20 cellular contexts compared by ENCODE assay signal in genomic region chr9:19473605-19474004, GRCh38.
DNase-seq lines count a peak whose midpoint lies in the region; ATAC-seq, FAIRE-seq and TF ChIP-seq lines count a peak whose summit lies in the region.
"Had no signal": no experiment of that assay in that cellular context is flagged by ENCODE, and none has a peak within 500 bp of the region (broad histone marks: within the 10 kb centered on the region; RNA-seq: fewer than 3 reads in every experiment).

No MANE protein-coding gene starts in this region.

- DNase-seq in HepG2 (ENCODE audit: low spot score), result no peak
- DNase-seq in right lobe of liver, result no peak
- DNase-seq in WERI-Rb-1, result no peak
- no peak for DNase-seq in fibroblast of the aortic adventitia (ENCODE audit: low read depth)
- DNase-seq in effector memory CD8-positive, alpha-beta T cell, result no peak
- DNase-seq in OCI-M1 (lab: John Stamatoyannopoulos, UW), result no peak
- no peak for DNase-seq in LoVo (ENCODE audit: low spot score)
- no peak for DNase-seq in stimulated activated CD4-positive, alpha-beta T cell treated with anti-CD3 and anti-CD28 coated beads, Interleukin-15, amount 100 ng/mL, for 24 hours
- DNase-seq: CD8-positive, alpha-beta T cell; HFFc6; NCI-H1105 treated with DMSO at 0.1 percent for 48 hours; NCI-H187; NCI-H226; NCI-H526; NK-92 treated with Interleukin-12 subunit alpha and Interleukin-12 subunit beta, amount 100 ng/mL, for 24 hours; PC-3; SJCRH30 had no signal

- H3K4me1 ChIP-seq in HepG2 (ENCODE audit: insufficient read depth, low read length) (no peaks in the 10 kb centered on the region), right lobe of liver (no peaks in the 10 kb centered on the region)

- TF ChIP-seq POLR2A in HepG2 (IDR thresholded peaks at IDR 0.05; ENCODE audit: insufficient read depth in 1 of 2, low read depth in 2 of 2, low read length in 2 of 2) (no peak), right lobe of liver (IDR thresholded peaks at IDR 0.05) (no peak)

- H3K4me3 ChIP-seq in HepG2 (replicated peaks in 1 of 3; ENCODE audit: insufficient read depth in 1 of 3, low read depth in 2 of 3, low read length in 3 of 3) (no peak overlapping the region), right lobe of liver (no peak overlapping the region), WERI-Rb-1 (ENCODE audit: low read depth, low read length) (no peak overlapping the region), fibroblast of the aortic adventitia (ENCODE audit: low read depth, low read length) (no peak overlapping the region)
- H3K4me3 ChIP-seq: SJCRH30 had no signal

- CTCF ChIA-PET in HepG2 (lab: Yijun Ruan, JAX; ENCODE audit: low intra/inter-chr PET ratio, low total read pairs), result no interaction called here

- no peaks in the 10 kb centered on the region for H3K9me3 ChIP-seq in HepG2 (ENCODE audit: low read length)
- no peaks in the 10 kb centered on the region for H3K9me3 ChIP-seq in right lobe of liver
- H3K9me3 ChIP-seq in WERI-Rb-1 (ENCODE audit: severe bottlenecking), result no peaks in the 10 kb centered on the region
- H3K9me3 ChIP-seq: SJCRH30 had no signal

- no peak overlapping the region for H3K9ac ChIP-seq in HepG2 (ENCODE audit: insufficient read depth, low read depth, low read length)

- no TSS peak for BruUV-seq in HepG2 (replicated peaks; lab: Mats Ljungman, UMichigan)

- peaks cover 3 to 7% of the 10 kb centered on the region in 2 donors for H3K4me1 Mint-ChIP-seq in effector memory CD8-positive, alpha-beta T cell (ENCODE audit: low read depth in 2 of 2)

- ATAC-seq in HepG2, result peak; percentile 43; the same call in 1 of the 3 replicates
- no peak for ATAC-seq in right lobe of liver
- ATAC-seq in effector memory CD8-positive, alpha-beta T cell (replicated peaks), result no peak
- ATAC-seq: CD8-positive, alpha-beta T cell; PC-3 had no signal

- in situ Hi-C loops in HepG2 (cut with HindIII; ENCODE audit: extremely low pct_ligation_motif_present, low pct_unique_long_range_greater_than_20kb), result no loop called here

- H3K27ac Mint-ChIP-seq in effector memory CD8-positive, alpha-beta T cell, result no peak overlapping the region
- H3K27ac Mint-ChIP-seq: CD8-positive, alpha-beta T cell; HFFc6 had no signal

- no peak overlapping the region for H3K4me3 Mint-ChIP-seq in effector memory CD8-positive, alpha-beta T cell
- H3K4me3 Mint-ChIP-seq: CD8-positive, alpha-beta T cell; HFFc6 had no signal

- no peak for FAIRE-seq in HepG2 (lab: Jason Lieb, UNC)
- FAIRE-seq: D721Med, GM12891, GM18507 had no signal

- no peaks in the 10 kb centered on the region for H3K36me3 ChIP-seq in HepG2 (replicated peaks in 1 of 2; ENCODE audit: control insufficient read depth in 1 of 2, insufficient read depth in 2 of 2, low read length in 2 of 2)
- no peaks in the 10 kb centered on the region for H3K36me3 ChIP-seq in right lobe of liver
- no peaks in the 10 kb centered on the region for H3K36me3 ChIP-seq in WERI-Rb-1
- H3K36me3 ChIP-seq: SJCRH30 had no signal

- no peak for TF ChIP-seq EP300 in HepG2 (IDR thresholded peaks at IDR 0.05; ENCODE audit: low read depth in 2 of 2, low read length in 2 of 2)
- TF ChIP-seq EP300 in HepG2 (CRISPR knock-in tag; IDR thresholded peaks at IDR 0.05; ENCODE audit: borderline replicate concordance), result no peak

- H3K27me3 Mint-ChIP-seq in effector memory CD8-positive, alpha-beta T cell, result peaks cover 10 to 34% of the 10 kb centered on the region in 2 donors

- H3K36me3 Mint-ChIP-seq in effector memory CD8-positive, alpha-beta T cell (ENCODE audit: insufficient read depth), result no peaks in the 10 kb centered on the region
- H3K36me3 Mint-ChIP-seq: CD8-positive, alpha-beta T cell had no signal

- no peaks in the 10 kb centered on the region for H4K20me1 ChIP-seq in HepG2 (ENCODE audit: insufficient read depth, low read length)

- no peak for TF ChIP-seq RAD21 in HepG2 (CRISPR knock-in tag; IDR thresholded peaks at IDR 0.05)

- intact Hi-C loops in HepG2 (cut with micrococcal nuclease; ENCODE audit: unreplicated experiment) (loop anchor here (5.0 kb wide), 1 partner anchor 1639 kb away; no protein-coding TSS in a partner anchor), right lobe of liver (cut with DNase I) (no loop called here)

- H3K4me2 ChIP-seq in HepG2 (ENCODE audit: low read depth, low read length), result no peak overlapping the region

- TF ChIP-seq CTCF in HepG2 (CRISPR knock-in tag; IDR thresholded peaks at IDR 0.05), result no peak
- TF ChIP-seq CTCF in right lobe of liver (IDR thresholded peaks at IDR 0.05), result no peak
- TF ChIP-seq CTCF in WERI-Rb-1 (IDR thresholded peaks at IDR 0.05; ENCODE audit: low read depth, low read length), result 0 out of 2 replicates have a peak, but pooled peaks have one; percentile 2
- peak; percentile 19 for TF ChIP-seq CTCF in fibroblast of the aortic adventitia (IDR thresholded peaks at IDR 0.05; ENCODE audit: insufficient read depth, low read length)

- no peak overlapping the region for H2AFZ ChIP-seq in HepG2 (ENCODE audit: low read length)

- H3K27ac ChIP-seq in HepG2 (ENCODE audit: extremely low read length, insufficient read depth, low read length) (no peak overlapping the region), right lobe of liver (no peak overlapping the region), WERI-Rb-1 (no peak overlapping the region)
- H3K27ac ChIP-seq: SJCRH30 had no signal

- no peaks in the 10 kb centered on the region for H3K9me3 Mint-ChIP-seq in effector memory CD8-positive, alpha-beta T cell
- H3K9me3 Mint-ChIP-seq: CD8-positive, alpha-beta T cell; HFFc6 had no signal

- H3K79me2 ChIP-seq in HepG2 (ENCODE audit: insufficient read depth, low read length), result no peaks in the 10 kb centered on the region

- H3K27me3 ChIP-seq in HepG2 (ENCODE audit: control insufficient read depth in 1 of 2, insufficient read depth in 2 of 2, low read length in 2 of 2), result peaks cover 0 to 8% of the 10 kb centered on the region in 2 experiments; a peak in 1 of 5 replicates
- H3K27me3 ChIP-seq in right lobe of liver, result no peaks in the 10 kb centered on the region
- no peaks in the 10 kb centered on the region for H3K27me3 ChIP-seq in WERI-Rb-1 (ENCODE audit: insufficient read depth, low read depth, severe bottlenecking)
- H3K27me3 ChIP-seq: SJCRH30 had no signal

- POLR2A ChIA-PET in HepG2 (lab: Yijun Ruan, JAX), result no interaction called here

TF ChIP-seq in HepG2, 621 proteins besides CTCF, POLR2A, EP300 and RAD21:
- TF ChIP-seq RELA (CRISPR knock-in tag; IDR thresholded peaks at IDR 0.05) (no peak), MIER2 (CRISPR knock-in tag; IDR thresholded peaks at IDR 0.05) (no peak), REXO4 (CRISPR knock-in tag; IDR thresholded peaks at IDR 0.05; ENCODE audit: borderline replicate concordance) (no peak), ZNF576 (CRISPR knock-in tag; IDR thresholded peaks at IDR 0.05) (no peak), ZNF772 (CRISPR knock-in tag; IDR thresholded peaks at IDR 0.05) (no peak), YY1 (IDR thresholded peaks at IDR 0.05; ENCODE audit: insufficient read depth, insufficient replicate concordance, low read depth, low read length) (no peak)

Comparison
In these comparisons a context has a peak if more than half of its experiments do, and no peak if none do; other contexts are left out.
1. CTCF ChIP-seq: peak in WERI-Rb-1 (single experiment) and fibroblast of the aortic adventitia (single experiment); none in HepG2 (single experiment) and right lobe of liver (0 of 4).